ENCODE assay signal across 28 cellular contexts in genomic region chr3:112888388-112889085, GRCh38.
DNase-seq lines count a peak whose midpoint lies in the region; ATAC-seq and TF ChIP-seq lines count a peak whose summit lies in the region.
"Had no signal": no experiment of that assay in that cellular context is flagged by ENCODE, and none has a peak within 500 bp of the region (broad histone marks: within the 10 kb centered on the region; RNA-seq: fewer than 3 reads in every experiment).

No MANE protein-coding gene starts in this region.

- no peaks in the 10 kb centered on the region for H3K36me3 ChIP-seq in RWPE2 (ENCODE audit: low read depth)
- H3K36me3 ChIP-seq: heart right ventricle, thoracic aorta, uterus had no signal

- TF ChIP-seq CTCF in RWPE2 (IDR thresholded peaks at IDR 0.05; ENCODE audit: poor library complexity, severe bottlenecking) = no peak

- peaks cover 2% of the 10 kb centered on the region for H3K27me3 ChIP-seq in RWPE2 (ENCODE audit: insufficient read depth, poor library complexity, severe bottlenecking)
- H3K27me3 ChIP-seq: uterus had no signal

- peak overlapping the region; percentile 55 for H3K4me3 Mint-ChIP-seq in memory B cell
- H3K4me3 Mint-ChIP-seq: activated naive CD4-positive, alpha-beta T cell treated with anti-CD3 and anti-CD28 coated beads, Interleukin-2, amount 50 U/mL, for 24 hours; dendritic cell treated with granulocyte-macrophage colony-stimulating factor and Interleukin-4, amounts not matched to agents 40 ng/mL and 50 ng/mL, for 4 days; naive thymus-derived CD4-positive, alpha-beta T cell; WTC11 had no signal

- H3K4me1 Mint-ChIP-seq in memory B cell = peaks cover 20% of the 10 kb centered on the region
- H3K4me1 Mint-ChIP-seq: activated naive CD4-positive, alpha-beta T cell treated with anti-CD3 and anti-CD28 coated beads, Interleukin-2, amount 50 U/mL, for 24 hours; naive thymus-derived CD4-positive, alpha-beta T cell had no signal

- no peaks in the 10 kb centered on the region for H3K4me1 ChIP-seq in RWPE2 (ENCODE audit: insufficient read depth, poor library complexity, severe bottlenecking)
- H3K4me1 ChIP-seq: heart right ventricle, uterus had no signal

- H3K27ac Mint-ChIP-seq in memory B cell = no peak overlapping the region
- H3K27ac Mint-ChIP-seq: activated naive CD4-positive, alpha-beta T cell treated with anti-CD3 and anti-CD28 coated beads, Interleukin-2, amount 50 U/mL, for 24 hours; dendritic cell treated with granulocyte-macrophage colony-stimulating factor and Interleukin-4, amounts not matched to agents 40 ng/mL and 50 ng/mL, for 4 days; naive thymus-derived CD4-positive, alpha-beta T cell had no signal

- no peaks in the 10 kb centered on the region for H3K27me3 Mint-ChIP-seq in memory B cell
- H3K27me3 Mint-ChIP-seq: activated naive CD4-positive, alpha-beta T cell treated with anti-CD3 and anti-CD28 coated beads, Interleukin-2, amount 50 U/mL, for 24 hours had no signal

- ATAC-seq in RWPE2 (ENCODE audit: low read depth) (peak; percentile 46; the same call in 1 of the 3 replicates), memory B cell (ENCODE audit: low read depth) (peak; percentile 56), GM21528 (IDR thresholded peaks at IDR 0.05; ENCODE audit: low FRiP score, unreplicated experiment) (no peak)
- ATAC-seq: heart right ventricle; naive thymus-derived CD4-positive, alpha-beta T cell; stimulated activated naive CD8-positive, alpha-beta T cell treated with anti-CD3 and anti-CD28 coated beads, Interleukin-15, Interleukin-2, amounts not matched to agents 100 U/mL and 50 U/mL, for 24 hours had no signal

- H3K9me3 Mint-ChIP-seq in memory B cell = no peaks in the 10 kb centered on the region
- H3K9me3 Mint-ChIP-seq: activated naive CD4-positive, alpha-beta T cell treated with anti-CD3 and anti-CD28 coated beads, Interleukin-2, amount 50 U/mL, for 24 hours; dendritic cell treated with granulocyte-macrophage colony-stimulating factor and Interleukin-4, amounts not matched to agents 40 ng/mL and 50 ng/mL, for 4 days had no signal

- peak; percentile 34 for DNase-seq in EH (ENCODE audit: low read depth)
- DNase-seq in HS-27A (ENCODE audit: low read depth) = peak; percentile 47
- DNase-seq in RWPE2 (ENCODE audit: low spot score) = no peak
- no peak for DNase-seq in memory B cell (ENCODE audit: low spot score in 2 of 2)
- DNase-seq in islet precursor cell = no peak
- no peak for DNase-seq in medulla oblongata (ENCODE audit: extremely low spot score)
- DNase-seq in NCI-H82 (lab: John Stamatoyannopoulos, UW) = no peak
- DNase-seq: activated CD4-positive, alpha-beta T cell treated with anti-CD3 and anti-CD28 coated beads, Interleukin-2, amount 50 U/mL, for 4 hours; aorta; C1 segment of cervical spinal cord; central memory CD4-positive, alpha-beta T cell; DND-41; heart right ventricle; naive thymus-derived CD4-positive, alpha-beta T cell; NCI-H1092 treated with DMSO at 0.1 percent for 48 hours; NCI-H187 treated with DMSO at 0.1 percent for 48 hours; NCI-H69; occipital lobe; retina; stimulated activated CD4-positive, alpha-beta T cell treated with anti-CD3 and anti-CD28 coated beads, Interleukin-4, amount 100 ng/mL, for 4 hours; stimulated activated naive CD8-positive, alpha-beta T cell treated with anti-CD3 and anti-CD28 coated beads, Interleukin-15, Interleukin-2, amounts not matched to agents 100 U/mL and 50 U/mL, for 24 hours; uterus had no signal

- no peak overlapping the region for H3K27ac ChIP-seq in RWPE2 (ENCODE audit: poor library complexity, severe bottlenecking)
- H3K27ac ChIP-seq: heart right ventricle, RWPE1, thoracic aorta, uterus had no signal

- no peaks in the 10 kb centered on the region for H3K36me3 Mint-ChIP-seq in memory B cell
- H3K36me3 Mint-ChIP-seq: activated naive CD4-positive, alpha-beta T cell treated with anti-CD3 and anti-CD28 coated beads, Interleukin-2, amount 50 U/mL, for 24 hours had no signal

- H3K9me3 ChIP-seq in RWPE2 (ENCODE audit: severe bottlenecking) = no peaks in the 10 kb centered on the region
- H3K9me3 ChIP-seq: thoracic aorta, uterus had no signal

- H3K4me3 ChIP-seq in RWPE2 (ENCODE audit: severe bottlenecking) = no peak overlapping the region
- H3K4me3 ChIP-seq: heart right ventricle, thoracic aorta, uterus had no signal

Comparison
In these comparisons a context has a peak if more than half of its experiments do, and no peak if none do; other contexts are left out.
1. DNase-seq: peak in EH (single experiment) and HS-27A (single experiment); none in RWPE2 (single experiment), memory B cell (0 of 2), islet precursor cell (single experiment), medulla oblongata (single experiment) and NCI-H82 (single experiment).